Comparison of ENCODE assay signal across 8 cellular contexts in genomic region chr1:44609412-44609767, GRCh38.
DNase-seq lines count a peak whose midpoint lies in the region; ATAC-seq and TF ChIP-seq lines count a peak whose summit lies in the region.

No MANE protein-coding gene starts in this region.

- H3K27me3 ChIP-seq in right cardiac atrium (ENCODE audit: control insufficient read depth, insufficient read depth) = no peaks in the 10 kb centered on the region

- H3K27ac ChIP-seq in right cardiac atrium (ENCODE audit: low read length) = no peak overlapping the region

- DNase-seq in ELR (ENCODE audit: low read depth) = peak; percentile 76
- DNase-seq in NCI-H1105 (lab: John Stamatoyannopoulos, UW) = peak; percentile 6
- peak; percentile 40 for DNase-seq in activated naive CD4-positive, alpha-beta T cell treated with anti-CD3 and anti-CD28 coated beads for 36 hours
- DNase-seq in right cardiac atrium = peak; percentile 38 to 84 (median 74)
- DNase-seq in stimulated activated CD4-positive, alpha-beta T cell treated with anti-CD3 and anti-CD28 coated beads, Interleukin-4, amount 100 ng/mL, for 4 hours = peak; percentile 12 to 13
- DNase-seq in lower leg skin (ENCODE audit: low spot score in 2 of 2) = no peak
- DNase-seq in germinal center (ENCODE audit: low spot score) = no peak

- no peaks in the 10 kb centered on the region for H3K4me1 ChIP-seq in right cardiac atrium (ENCODE audit: control insufficient read depth, insufficient read depth, low read length)

- CTCF ChIA-PET in activated naive CD4-positive, alpha-beta T cell treated with anti-CD3 and anti-CD28 coated beads for 36 hours (lab: Charles Lee) = interaction anchor here (1.0 to 3.3 kb wide), 4 partner anchors 21 to 253 kb away, joined by 3 to 31 read pairs (median 4); no protein-coding TSS in a partner anchor

- H3K9me3 ChIP-seq in right cardiac atrium (ENCODE audit: control insufficient read depth, low read length) = no peaks in the 10 kb centered on the region

- H3K4me3 ChIP-seq in right cardiac atrium (ENCODE audit: low read length) = no peak overlapping the region
- no peak overlapping the region for H3K4me3 ChIP-seq in lower leg skin (ENCODE audit: low read depth, poor library complexity, severe bottlenecking)

- no peak for TF ChIP-seq POLR2A in lower leg skin (IDR thresholded peaks at IDR 0.05)

- no peaks in the 10 kb centered on the region for H3K27me3 Mint-ChIP-seq in activated naive CD4-positive, alpha-beta T cell treated with anti-CD3 and anti-CD28 coated beads for 36 hours (ENCODE audit: low read depth)

- H3K4me3 Mint-ChIP-seq in activated naive CD4-positive, alpha-beta T cell treated with anti-CD3 and anti-CD28 coated beads for 36 hours = no peak overlapping the region

- H3K27ac Mint-ChIP-seq in activated naive CD4-positive, alpha-beta T cell treated with anti-CD3 and anti-CD28 coated beads for 36 hours = no peak overlapping the region

- no peaks in the 10 kb centered on the region for H3K9me3 Mint-ChIP-seq in activated naive CD4-positive, alpha-beta T cell treated with anti-CD3 and anti-CD28 coated beads for 36 hours

- no peaks in the 10 kb centered on the region for H3K36me3 Mint-ChIP-seq in activated naive CD4-positive, alpha-beta T cell treated with anti-CD3 and anti-CD28 coated beads for 36 hours (ENCODE audit: low read depth)

- intact Hi-C loops in activated naive CD4-positive, alpha-beta T cell treated with anti-CD3 and anti-CD28 coated beads for 36 hours (cut with micrococcal nuclease) = loop anchor here (1.0 kb wide), 1 partner anchor 44 kb away; no protein-coding TSS in a partner anchor
- intact Hi-C loops in right cardiac atrium (cut with DNase I) (loop anchor here in 3 of 4 donors (2.0 to 5.0 kb wide), 2 partner anchors 43 kb away; no protein-coding TSS in a partner anchor), lower leg skin (cut with DNase I; ENCODE audit: low total_unique reads) (no loop called here)

- WGBS in right cardiac atrium = 43% methylated on average over 10 of the region's 10 CpGs
- WGBS in lower leg skin, 2 donors = 52 to 58% methylated on average over 10 of the region's 10 CpGs

- TF ChIP-seq CTCF in lower leg skin (IDR thresholded peaks at IDR 0.05) = no peak

- H3K4me1 Mint-ChIP-seq in activated naive CD4-positive, alpha-beta T cell treated with anti-CD3 and anti-CD28 coated beads for 36 hours (ENCODE audit: low read depth) = no peaks in the 10 kb centered on the region

- ATAC-seq in right cardiac atrium (peak; percentile 73 to 79), GM21381 (IDR thresholded peaks at IDR 0.05; ENCODE audit: unreplicated experiment) (no peak)

Comparison
In these comparisons a context has a peak if more than half of its experiments do, and no peak if none do; other contexts are left out.
1. DNase-seq: peak in ELR (single experiment), NCI-H1105 (single experiment), activated naive CD4-positive, alpha-beta T cell treated with anti-CD3 and anti-CD28 coated beads for 36 hours (single experiment), right cardiac atrium (3 of 3) and stimulated activated CD4-positive, alpha-beta T cell treated with anti-CD3 and anti-CD28 coated beads, Interleukin-4, amount 100 ng/mL, for 4 hours (2 of 2); none in lower leg skin (0 of 2) and germinal center (single experiment).